ENCODE assay signal across 8 cellular contexts in genomic region chr9:7799934-7800285, GRCh38. TPM values are rescaled to one million over a fixed set of nuclear protein-coding genes. Genes with fewer than 3 reads are reported as not detected.
A peak's percentile ranks its signal among the peaks of the same experiment; 100 is the strongest.
DNase-seq lines count a peak whose midpoint lies in the region; ATAC-seq and TF ChIP-seq lines count a peak whose summit lies in the region.

No MANE protein-coding gene starts in this region.

- no peak for TF ChIP-seq EP300 in ovary (IDR thresholded peaks at IDR 0.05)

- ATAC-seq in GM21360 (IDR thresholded peaks at IDR 0.05; ENCODE audit: unreplicated experiment): peak; percentile 14

- H3K9me3 Mint-ChIP-seq in IgD-negative memory B cell: no peaks in the 10 kb centered on the region

- no peak for TF ChIP-seq POLR2A in ovary (IDR thresholded peaks at IDR 0.05)

- H3K36me3 ChIP-seq in duodenal mucosa (ENCODE audit: control insufficient read depth in 1 of 2, insufficient read depth in 2 of 2, low read length in 2 of 2): peaks cover under 1 to 21% of the 10 kb centered on the region in 2 donors
- no peaks in the 10 kb centered on the region for H3K36me3 ChIP-seq in ovary

- H3K27ac Mint-ChIP-seq in IgD-negative memory B cell: peak overlapping the region in 2 of 3 donors; percentile 95

- H3K9me3 ChIP-seq in duodenal mucosa (ENCODE audit: control insufficient read depth in 1 of 2, low read length in 2 of 2): no peaks in the 10 kb centered on the region
- no peaks in the 10 kb centered on the region for H3K9me3 ChIP-seq in ovary

- H3K4me1 Mint-ChIP-seq in IgD-negative memory B cell: peaks cover 10 to 28% (median 17%) of the 10 kb centered on the region in 3 donors

- POLR2A ChIA-PET in AG04449 (lab: Yijun Ruan, JAX): no interaction called here

- H3K36me3 Mint-ChIP-seq in IgD-negative memory B cell: no peaks in the 10 kb centered on the region

- DNase-seq in AG04449 (ENCODE audit: low read depth, low spot score): no peak
- no peak for DNase-seq in ovary
- no peak for DNase-seq in NCI-H1105 treated with DMSO at 0.1 percent for 48 hours (lab: John Stamatoyannopoulos, UW)
- DNase-seq in NCI-H2171 (lab: John Stamatoyannopoulos, UW): no peak
- DNase-seq in AG08395 (ENCODE audit: low spot score): no peak

- no peaks in the 10 kb centered on the region for H3K27me3 Mint-ChIP-seq in IgD-negative memory B cell

- H3K4me3 ChIP-seq in AG04449 (ENCODE audit: low read depth, low read length): peak overlapping the region; percentile 83
- H3K4me3 ChIP-seq in duodenal mucosa (ENCODE audit: low read depth in 1 of 2, low read length in 2 of 2): peak overlapping the region; percentile 82 to 83
- peak overlapping the region; percentile 63 for H3K4me3 ChIP-seq in ovary

- H3K4me1 ChIP-seq in duodenal mucosa (ENCODE audit: control insufficient read depth in 1 of 2, insufficient read depth in 2 of 2, low read length in 2 of 2) (peaks cover 0 to 7% of the 10 kb centered on the region in 2 donors), ovary (ENCODE audit: insufficient read depth) (peaks cover 5% of the 10 kb centered on the region)

- intact Hi-C loops in ovary (cut with DNase I): no loop called here

- H3K27me3 ChIP-seq in duodenal mucosa (ENCODE audit: control insufficient read depth in 1 of 2, insufficient read depth in 2 of 2, low read length in 2 of 2): no peaks in the 10 kb centered on the region
- no peaks in the 10 kb centered on the region for H3K27me3 ChIP-seq in ovary

- peak overlapping the region; percentile 94 to 97 (median 96) for H3K4me3 Mint-ChIP-seq in IgD-negative memory B cell

- CTCF ChIA-PET in AG04449 (lab: Yijun Ruan, JAX): no interaction called here

- TF ChIP-seq CTCF in AG04449 (IDR thresholded peaks at IDR 0.05; ENCODE audit: insufficient read depth, low read length, missing control alignments) (no peak), ovary (IDR thresholded peaks at IDR 0.05) (no peak)

- no peak overlapping the region for H3K9ac ChIP-seq in duodenal mucosa (ENCODE audit: low read depth in 1 of 2, low read length in 2 of 2)

- WGBS in ovary, 3 donors: 30 to 31% (median 31%) methylated on average over 8 of the region's 8 CpGs

- no peak overlapping the region for H3K27ac ChIP-seq in duodenal mucosa (ENCODE audit: low read depth, low read length)
- no peak overlapping the region for H3K27ac ChIP-seq in ovary

RNA-seq across cellular contexts. Expression of gene DMAC1, which starts 0.3 kb away (rescaled TPM):
- polyA plus RNA-seq in IgD-negative memory B cell (59.9 TPM), ovary (10 to 100 TPM; 16.2 to 57.3 TPM)
- total RNA-seq in ovary: 10 to 100 TPM; 19.1 to 56.2 (median 38.9) TPM
